ENCODE assay signal across 16 cellular contexts in the genomic region with DNA sequence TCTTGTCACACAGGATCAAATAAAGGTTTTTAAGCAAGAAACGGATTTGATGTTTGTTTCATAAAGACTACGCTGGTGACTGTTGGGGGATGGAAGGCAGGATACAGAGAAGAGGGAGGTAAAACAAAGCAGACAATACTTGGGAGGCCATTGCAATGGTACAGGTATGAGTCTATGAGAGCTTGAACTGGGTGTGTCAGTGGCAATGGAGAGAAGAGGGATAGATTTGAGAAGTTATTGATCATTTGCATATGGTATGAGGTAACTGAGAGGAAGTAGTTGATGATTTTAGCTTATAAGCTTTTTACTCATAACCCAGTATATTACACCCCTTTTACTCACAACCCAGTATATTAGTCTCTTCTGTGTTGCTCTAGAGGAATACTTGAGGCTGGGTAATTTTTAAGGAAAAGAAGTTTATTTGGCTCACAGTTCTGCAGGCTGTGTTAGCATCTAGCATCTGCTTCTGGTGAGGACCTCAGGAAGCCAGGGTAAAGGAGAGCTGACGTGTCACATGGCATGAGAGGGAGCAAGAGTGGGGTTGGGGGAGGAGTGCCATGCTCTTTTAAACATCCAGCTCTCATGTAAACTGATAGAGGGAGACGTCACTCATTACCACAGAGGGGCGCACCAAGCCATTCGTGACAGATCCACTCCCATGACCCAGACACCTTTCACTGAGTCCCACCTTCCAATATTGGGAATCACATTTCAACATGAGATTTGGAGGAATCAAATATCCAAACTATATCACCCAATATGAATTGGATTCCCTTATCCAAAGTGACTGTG.
DNase-seq lines count a peak whose midpoint lies in the region; ATAC-seq, FAIRE-seq and TF ChIP-seq lines count a peak whose summit lies in the region.
"Had no signal": no experiment of that assay in that cellular context is flagged by ENCODE, and none has a peak within 500 bp of the region (broad histone marks: within the 10 kb centered on the region; RNA-seq: fewer than 3 reads in every experiment).

No MANE protein-coding gene starts in this region.

- H3K27me3 ChIP-seq in Loucy (ENCODE audit: insufficient read depth, low read length, poor library complexity, severe bottlenecking) (no peaks in the 10 kb centered on the region), H1 (replicated peaks in 1 of 4; ENCODE audit: control insufficient read depth in 3 of 4, extremely low read depth in 1 of 4, insufficient read depth in 3 of 4, low read length in 3 of 4) (no peaks in the 10 kb centered on the region), upper lobe of right lung (no peaks in the 10 kb centered on the region)
- H3K27me3 ChIP-seq: SJSA1 had no signal

- H3K4me2 ChIP-seq in Loucy (ENCODE audit: low read depth, low read length, poor library complexity, severe bottlenecking) (no peak overlapping the region), H1 (ENCODE audit: insufficient read depth in 1 of 2, low read depth in 2 of 2, low read length in 2 of 2) (no peak overlapping the region)

- no peak for ATAC-seq in activated naive CD8-positive, alpha-beta T cell treated with anti-CD3 and anti-CD28 coated beads, Interleukin-2, amount 50 U/mL, for 24 hours
- ATAC-seq in upper lobe of right lung: no peak
- ATAC-seq: GM12878 had no signal

- H3K4me1 ChIP-seq in Loucy (ENCODE audit: insufficient read depth, low read length, poor library complexity, severe bottlenecking) (peaks cover 17% of the 10 kb centered on the region), H1 (replicated peaks in 1 of 4; ENCODE audit: control insufficient read depth in 3 of 4, insufficient read depth in 4 of 4, low read length in 3 of 4) (no peaks in the 10 kb centered on the region), upper lobe of right lung (no peaks in the 10 kb centered on the region)
- H3K4me1 ChIP-seq: SJSA1 had no signal

- H3K56ac ChIP-seq in H1 (replicated peaks; ENCODE audit: insufficient read length, low read depth, low read length): no peak overlapping the region

- H3K27ac ChIP-seq in H1 (ENCODE audit: low read depth, low read length) (no peak overlapping the region), upper lobe of right lung (no peak overlapping the region)
- H3K27ac ChIP-seq: RWPE1, SJSA1 had no signal

- no peak overlapping the region for H2BK5ac ChIP-seq in H1 (ENCODE audit: low read depth, low read length)

- no peak for DNase-seq in activated naive CD8-positive, alpha-beta T cell treated with anti-CD3 and anti-CD28 coated beads, Interleukin-2, amount 50 U/mL, for 24 hours
- no peak for DNase-seq in H1 (ENCODE audit: low read depth in 1 of 2, low spot score in 2 of 2)
- no peak for DNase-seq in upper lobe of right lung
- DNase-seq in NCI-H510A (lab: John Stamatoyannopoulos, UW): no peak
- no peak for DNase-seq in GM13977 (ENCODE audit: low spot score)
- no peak for DNase-seq in GM12891 (ENCODE audit: insufficient read length, low spot score)
- DNase-seq: DMS79, GOT3, Kasumi-1, NCI-H2029 had no signal

- peak overlapping the region; percentile 0 for H3K27ac Mint-ChIP-seq in activated naive CD8-positive, alpha-beta T cell
- H3K27ac Mint-ChIP-seq in activated naive CD8-positive, alpha-beta T cell treated with anti-CD3 and anti-CD28 coated beads, Interleukin-2, amount 50 U/mL, for 24 hours: no peak overlapping the region

- H3F3A ChIP-seq in Loucy (ENCODE audit: low read depth): no peaks in the 10 kb centered on the region

- no peak overlapping the region for H4K91ac ChIP-seq in H1 (replicated peaks; ENCODE audit: insufficient read length, low read length)

- H3K79me2 ChIP-seq in Loucy (ENCODE audit: insufficient read depth, low read length) (no peaks in the 10 kb centered on the region), H1 (ENCODE audit: control insufficient read depth in 1 of 2, insufficient read depth in 2 of 2, low read length in 2 of 2) (no peaks in the 10 kb centered on the region)

- no peak overlapping the region for H4K5ac ChIP-seq in H1 (ENCODE audit: insufficient read length, low read depth, low read length)

- H3K23me2 ChIP-seq in H1 (ENCODE audit: low read depth, low read length): no peaks in the 10 kb centered on the region; the same call in 1 of the 2 replicates

- no peaks in the 10 kb centered on the region for H3K9me3 ChIP-seq in Loucy (ENCODE audit: insufficient read depth, low read depth, low read length)
- H3K9me3 ChIP-seq in H1 (ENCODE audit: insufficient read depth in 2 of 2, low read depth in 1 of 2, low read length in 1 of 2): no peaks in the 10 kb centered on the region
- no peaks in the 10 kb centered on the region for H3K9me3 ChIP-seq in upper lobe of right lung
- H3K9me3 ChIP-seq: SJSA1 had no signal

- no peak overlapping the region for H3K23ac ChIP-seq in H1 (ENCODE audit: insufficient read length)

- no peaks in the 10 kb centered on the region for H3K79me1 ChIP-seq in H1 (ENCODE audit: low read depth, low read length)

- intact Hi-C loops in upper lobe of right lung (cut with DNase I): no loop called here

- no peak overlapping the region for H3K9ac ChIP-seq in Loucy (ENCODE audit: low read depth, low read length, poor library complexity, severe bottlenecking)
- no peak overlapping the region for H3K9ac ChIP-seq in H1 (replicated peaks in 1 of 4; ENCODE audit: extremely low read depth in 1 of 4, low read depth in 3 of 4, low read length in 3 of 4)

- TF ChIP-seq POLR2A in H1 (IDR thresholded peaks at IDR 0.05; ENCODE audit: control extremely low read depth in 1 of 2, low read depth in 2 of 2, low read length in 2 of 2): no peak
- no peak for TF ChIP-seq POLR2A in GM12891 (IDR thresholded peaks at IDR 0.05; ENCODE audit: low read depth, low read length)

- H2AK5ac ChIP-seq in H1 (ENCODE audit: low read depth, low read length): no peak overlapping the region

- H2BK120ac ChIP-seq in H1 (replicated peaks; ENCODE audit: low read depth, low read length): no peak overlapping the region

- H2BK12ac ChIP-seq in H1 (ENCODE audit: low read depth, low read length): no peak overlapping the region

- no peaks in the 10 kb centered on the region for H3K27me3 Mint-ChIP-seq in activated naive CD8-positive, alpha-beta T cell
- H3K27me3 Mint-ChIP-seq in activated naive CD8-positive, alpha-beta T cell treated with anti-CD3 and anti-CD28 coated beads, Interleukin-2, amount 50 U/mL, for 24 hours: no peaks in the 10 kb centered on the region
- H3K27me3 Mint-ChIP-seq: CD4-positive, CD25-positive, alpha-beta regulatory T cell had no signal

- H3K36me3 Mint-ChIP-seq in activated naive CD8-positive, alpha-beta T cell: peaks cover 26% of the 10 kb centered on the region
- peaks cover 35% of the 10 kb centered on the region for H3K36me3 Mint-ChIP-seq in activated naive CD8-positive, alpha-beta T cell treated with anti-CD3 and anti-CD28 coated beads, Interleukin-2, amount 50 U/mL, for 24 hours (ENCODE audit: low read depth)

- WGBS in H1 (ENCODE audit: extremely low coverage in 1 of 2, insufficient coverage in 1 of 2, insufficient read length in 1 of 2, insufficient replicate concordance in 2 of 2, low coverage in 1 of 2, low lambda C conversion rate in 2 of 2, missing lambda C conversion rate in 1 of 2), 2 experiments: 90% methylated on average over 6 of the region's 6 CpGs; no CpG with 5 or more reads in 1 of the 2 experiments

- TF ChIP-seq RAD21 in H1 (IDR thresholded peaks at IDR 0.05 in 1 of 2, conservative IDR thresholded peaks at IDR 0.05 in 1 of 2; ENCODE audit: low read depth in 2 of 2, low read length in 2 of 2): peak; percentile 36 to 43

- no peaks in the 10 kb centered on the region for H3K9me3 Mint-ChIP-seq in activated naive CD8-positive, alpha-beta T cell (ENCODE audit: low read depth)
- no peaks in the 10 kb centered on the region for H3K9me3 Mint-ChIP-seq in activated naive CD8-positive, alpha-beta T cell treated with anti-CD3 and anti-CD28 coated beads, Interleukin-2, amount 50 U/mL, for 24 hours
- H3K9me3 Mint-ChIP-seq: CD4-positive, CD25-positive, alpha-beta regulatory T cell had no signal

- no peak overlapping the region for H3K4ac ChIP-seq in H1 (replicated peaks; ENCODE audit: insufficient read length, low read depth, low read length)

- no peak overlapping the region for H4K8ac ChIP-seq in H1 (ENCODE audit: extremely low read depth, insufficient read depth, low read length)

- TF ChIP-seq EP300 in H1 (IDR thresholded peaks at IDR 0.05; ENCODE audit: borderline replicate concordance in 1 of 2, low read depth in 2 of 2, low read length in 2 of 2): no peak

- FAIRE-seq in H1 (lab: Jason Lieb, UNC) (peak; percentile 7), GM12891 (lab: Jason Lieb, UNC) (no peak)
- FAIRE-seq: GM12878 had no signal

- H2AFZ ChIP-seq in Loucy (ENCODE audit: low read length): no peak overlapping the region
- H2AFZ ChIP-seq in H1 (ENCODE audit: low read length): no peak overlapping the region

- no peak overlapping the region for H2BK20ac ChIP-seq in H1 (ENCODE audit: low read length)

- no peaks in the 10 kb centered on the region for H4K20me1 ChIP-seq in Loucy (ENCODE audit: insufficient read depth, low read length, poor library complexity, severe bottlenecking)
- H4K20me1 ChIP-seq in H1 (replicated peaks in 1 of 2; ENCODE audit: control insufficient read depth in 1 of 2, insufficient read depth in 2 of 2, low read length in 2 of 2): no peaks in the 10 kb centered on the region

- no peak overlapping the region for H3K4me3 Mint-ChIP-seq in activated naive CD8-positive, alpha-beta T cell
- no peak overlapping the region for H3K4me3 Mint-ChIP-seq in activated naive CD8-positive, alpha-beta T cell treated with anti-CD3 and anti-CD28 coated beads, Interleukin-2, amount 50 U/mL, for 24 hours
- H3K4me3 Mint-ChIP-seq: CD4-positive, CD25-positive, alpha-beta regulatory T cell had no signal

- POLR2A ChIA-PET in H1 (lab: Charles Lee; ENCODE audit: partially characterized antibody): no interaction called here

- H3K9me2 ChIP-seq in Loucy (replicated peaks; ENCODE audit: low read depth, low read length): no peaks in the 10 kb centered on the region

- CTCF ChIA-PET in H1 (lab: Charles Lee; ENCODE audit: partially characterized antibody): interaction anchor here (0.5 to 1.4 kb wide), 13 partner anchors 10 to 210 kb away, joined by 3 to 4 read pairs (median 3); no protein-coding TSS in a partner anchor

- H2BK15ac ChIP-seq in H1 (ENCODE audit: low read length): no peak overlapping the region

- H3K4me3 ChIP-seq in Loucy (ENCODE audit: low read length, poor library complexity, severe bottlenecking) (no peak overlapping the region), H1 (ENCODE audit: extremely low read depth in 1 of 4, insufficient read depth in 2 of 4, low read depth in 3 of 4, low read length in 4 of 4) (no peak overlapping the region), upper lobe of right lung (no peak overlapping the region)
- H3K4me3 ChIP-seq: GM12878, SJSA1 had no signal

- H3K36me3 ChIP-seq in Loucy (ENCODE audit: insufficient read depth, low read length) (peaks cover 13% of the 10 kb centered on the region; the same call in 1 of the 2 replicates), H1 (ENCODE audit: control insufficient read depth in 2 of 4, insufficient read depth in 4 of 4, low read length in 3 of 4) (peaks cover 0 to 5% (median 0%) of the 10 kb centered on the region in 4 experiments; a peak in 1 of 8 replicates), upper lobe of right lung (peaks cover 31% of the 10 kb centered on the region)

- in situ Hi-C loops in GM13977 (cut with MboI; ENCODE audit: low pct_unique_long_range_greater_than_20kb, low sequenced_read_pairs, unreplicated experiment): no loop called here

- no peak overlapping the region for H3K18ac ChIP-seq in H1 (ENCODE audit: extremely low read depth, low read length)

- peaks cover 20% of the 10 kb centered on the region for H3K4me1 Mint-ChIP-seq in activated naive CD8-positive, alpha-beta T cell (ENCODE audit: low read depth)
- peaks cover 8% of the 10 kb centered on the region for H3K4me1 Mint-ChIP-seq in activated naive CD8-positive, alpha-beta T cell treated with anti-CD3 and anti-CD28 coated beads, Interleukin-2, amount 50 U/mL, for 24 hours

- TF ChIP-seq CTCF in Loucy (conservative IDR thresholded peaks at IDR 0.05; ENCODE audit: low read length) (peak; percentile 59), H1 (IDR thresholded peaks at IDR 0.05; ENCODE audit: control extremely low read depth in 1 of 3, insufficient read depth in 1 of 3, low read depth in 1 of 3, low read length in 3 of 3) (peak in 1 of 3 experiments; percentile 34; a peak in 2 of 4 replicates), upper lobe of right lung (IDR thresholded peaks at IDR 0.05) (peak; percentile 6), GM13977 (IDR thresholded peaks at IDR 0.05; ENCODE audit: extremely low read depth, insufficient read depth, missing control alignments) (no peak)

- no peak overlapping the region for H3K14ac ChIP-seq in H1 (ENCODE audit: insufficient read length)
